20 cellular contexts compared by ENCODE assay signal in genomic region chr3:105805402-105805801, GRCh38.
A peak's percentile ranks its signal among the peaks of the same experiment; 100 is the strongest.
DNase-seq lines count a peak whose midpoint lies in the region; ATAC-seq and TF ChIP-seq lines count a peak whose summit lies in the region.
"Had no signal": no experiment of that assay in that cellular context is flagged by ENCODE, and none has a peak within 500 bp of the region (broad histone marks: within the 10 kb centered on the region; RNA-seq: fewer than 3 reads in every experiment).

No MANE protein-coding gene starts in this region.

- no peak overlapping the region for H3K4me3 Mint-ChIP-seq in activated naive CD4-positive, alpha-beta T cell treated with anti-CD3 and anti-CD28 coated beads for 36 hours
- peak overlapping the region; percentile 45 for H3K4me3 Mint-ChIP-seq in activated naive CD8-positive, alpha-beta T cell treated with anti-CD3 and anti-CD28 coated beads, Interleukin-2, amount 50 U/mL, for 24 hours
- H3K4me3 Mint-ChIP-seq in stimulated activated memory B cell treated with anti-CD40 and anti-IgM and Interleukin-4, amounts not matched to agents 10 μg/mL and 1 μg/mL and 100 μg/mL, for 72 hours: no peak overlapping the region

- CTCF ChIA-PET in activated naive CD4-positive, alpha-beta T cell treated with anti-CD3 and anti-CD28 coated beads for 36 hours (lab: Charles Lee): no interaction called here

- H3K4me1 Mint-ChIP-seq in activated naive CD4-positive, alpha-beta T cell treated with anti-CD3 and anti-CD28 coated beads for 36 hours (ENCODE audit: low read depth): peaks cover 65% of the 10 kb centered on the region
- H3K4me1 Mint-ChIP-seq in activated naive CD8-positive, alpha-beta T cell treated with anti-CD3 and anti-CD28 coated beads, Interleukin-2, amount 50 U/mL, for 24 hours: peaks cover 85% of the 10 kb centered on the region
- peaks cover 54% of the 10 kb centered on the region for H3K4me1 Mint-ChIP-seq in stimulated activated memory B cell treated with anti-CD40 and anti-IgM and Interleukin-4, amounts not matched to agents 10 μg/mL and 1 μg/mL and 100 μg/mL, for 72 hours

- no peak for TF ChIP-seq CTCF in upper lobe of right lung (IDR thresholded peaks at IDR 0.05)

- H3K36me3 Mint-ChIP-seq in activated naive CD4-positive, alpha-beta T cell treated with anti-CD3 and anti-CD28 coated beads for 36 hours (ENCODE audit: low read depth): peaks cover 20% of the 10 kb centered on the region
- peaks cover 19 to 23% of the 10 kb centered on the region in 2 donors for H3K36me3 Mint-ChIP-seq in activated naive CD4-positive, alpha-beta T cell treated with anti-CD3 and anti-CD28 coated beads, Interleukin-2, amount 50 U/mL, for 72 hours
- peaks cover 45% of the 10 kb centered on the region for H3K36me3 Mint-ChIP-seq in activated naive CD8-positive, alpha-beta T cell treated with anti-CD3 and anti-CD28 coated beads, Interleukin-2, amount 50 U/mL, for 24 hours (ENCODE audit: low read depth)
- peaks cover 8% of the 10 kb centered on the region for H3K36me3 Mint-ChIP-seq in stimulated activated memory B cell treated with anti-CD40 and anti-IgM and Interleukin-4, amounts not matched to agents 10 μg/mL and 1 μg/mL and 100 μg/mL, for 72 hours

- no peaks in the 10 kb centered on the region for H3K9me3 Mint-ChIP-seq in activated naive CD4-positive, alpha-beta T cell treated with anti-CD3 and anti-CD28 coated beads for 36 hours
- peaks cover 3 to 10% of the 10 kb centered on the region in 2 donors for H3K9me3 Mint-ChIP-seq in activated naive CD4-positive, alpha-beta T cell treated with anti-CD3 and anti-CD28 coated beads, Interleukin-2, amount 50 U/mL, for 72 hours
- H3K9me3 Mint-ChIP-seq in activated naive CD8-positive, alpha-beta T cell treated with anti-CD3 and anti-CD28 coated beads, Interleukin-2, amount 50 U/mL, for 24 hours: peaks cover 5% of the 10 kb centered on the region
- no peaks in the 10 kb centered on the region for H3K9me3 Mint-ChIP-seq in stimulated activated memory B cell treated with anti-CD40 and anti-IgM and Interleukin-4, amounts not matched to agents 10 μg/mL and 1 μg/mL and 100 μg/mL, for 72 hours

- H3K4me3 ChIP-seq in upper lobe of right lung: no peak overlapping the region
- H3K4me3 ChIP-seq: breast epithelium, tibial nerve had no signal

- no peaks in the 10 kb centered on the region for H3K27me3 Mint-ChIP-seq in activated naive CD4-positive, alpha-beta T cell treated with anti-CD3 and anti-CD28 coated beads for 36 hours (ENCODE audit: low read depth)
- H3K27me3 Mint-ChIP-seq in activated naive CD8-positive, alpha-beta T cell treated with anti-CD3 and anti-CD28 coated beads, Interleukin-2, amount 50 U/mL, for 24 hours: no peaks in the 10 kb centered on the region
- no peaks in the 10 kb centered on the region for H3K27me3 Mint-ChIP-seq in stimulated activated memory B cell treated with anti-CD40 and anti-IgM and Interleukin-4, amounts not matched to agents 10 μg/mL and 1 μg/mL and 100 μg/mL, for 72 hours

- intact Hi-C loops in activated naive CD4-positive, alpha-beta T cell treated with anti-CD3 and anti-CD28 coated beads for 36 hours (cut with micrococcal nuclease): no loop called here
- intact Hi-C loops in upper lobe of right lung (cut with DNase I): no loop called here

- no peak for DNase-seq in activated naive CD4-positive, alpha-beta T cell treated with anti-CD3 and anti-CD28 coated beads for 36 hours
- no peak for DNase-seq in activated naive CD4-positive, alpha-beta T cell treated with anti-CD3 and anti-CD28 coated beads, Interleukin-2, amount 50 U/mL, for 72 hours (ENCODE audit: low spot score in 2 of 2)
- DNase-seq in M059J (ENCODE audit: low read depth) (peak; percentile 72), NCI-H187 treated with DMSO at 0.1 percent for 48 hours (lab: John Stamatoyannopoulos, UW) (no peak), NCI-H2196 (lab: John Stamatoyannopoulos, UW; ENCODE audit: unreplicated experiment) (no peak), upper lobe of right lung (no peak)
- no peak for DNase-seq in activated naive CD8-positive, alpha-beta T cell treated with anti-CD3 and anti-CD28 coated beads, Interleukin-2, amount 50 U/mL, for 24 hours
- DNase-seq: activated CD8-positive, alpha-beta memory T cell treated with anti-CD3 and anti-CD28 coated beads, Interleukin-2, amount 50 U/mL, for 4 hours; COR-L47; HCEC 1CT; NCI-H1048; NCI-H2081; NCI-H526; retina; SHP77 had no signal

- ATAC-seq in activated naive CD4-positive, alpha-beta T cell treated with anti-CD3 and anti-CD28 coated beads, Interleukin-2, amount 50 U/mL, for 72 hours: no peak
- no peak for ATAC-seq in activated naive CD8-positive, alpha-beta T cell treated with anti-CD3 and anti-CD28 coated beads, Interleukin-2, amount 50 U/mL, for 24 hours
- no peak for ATAC-seq in stimulated activated memory B cell treated with anti-CD40 and anti-IgM and Interleukin-4, amounts not matched to agents 10 μg/mL and 1 μg/mL and 100 μg/mL, for 72 hours
- no peak for ATAC-seq in upper lobe of right lung
- ATAC-seq: left lobe of liver had no signal

- H3K9me3 ChIP-seq in upper lobe of right lung: no peaks in the 10 kb centered on the region
- H3K9me3 ChIP-seq: breast epithelium, tibial nerve had no signal

- no peaks in the 10 kb centered on the region for H3K36me3 ChIP-seq in upper lobe of right lung
- H3K36me3 ChIP-seq: breast epithelium, tibial nerve had no signal

- peaks cover 21% of the 10 kb centered on the region for H3K4me1 ChIP-seq in upper lobe of right lung
- H3K4me1 ChIP-seq: breast epithelium had no signal

- H3K27me3 ChIP-seq in upper lobe of right lung: no peaks in the 10 kb centered on the region
- H3K27me3 ChIP-seq: breast epithelium, tibial nerve had no signal

- peak overlapping the region; percentile 66 for H3K27ac Mint-ChIP-seq in activated naive CD4-positive, alpha-beta T cell treated with anti-CD3 and anti-CD28 coated beads for 36 hours
- H3K27ac Mint-ChIP-seq in activated naive CD4-positive, alpha-beta T cell treated with anti-CD3 and anti-CD28 coated beads, Interleukin-2, amount 50 U/mL, for 72 hours: peak overlapping the region in 1 of 2 donors; percentile 79
- H3K27ac Mint-ChIP-seq in activated naive CD8-positive, alpha-beta T cell treated with anti-CD3 and anti-CD28 coated beads, Interleukin-2, amount 50 U/mL, for 24 hours: peak overlapping the region; percentile 88
- H3K27ac Mint-ChIP-seq in stimulated activated memory B cell treated with anti-CD40 and anti-IgM and Interleukin-4, amounts not matched to agents 10 μg/mL and 1 μg/mL and 100 μg/mL, for 72 hours: peak overlapping the region; percentile 39

- H3K27ac ChIP-seq in upper lobe of right lung: no peak overlapping the region
- H3K27ac ChIP-seq: breast epithelium, epithelial cell of prostate, tibial nerve had no signal
